ENCODE assay signal across 13 cellular contexts in genomic region chr9:94176582-94176981, GRCh38.
DNase-seq lines count a peak whose midpoint lies in the region; ATAC-seq and TF ChIP-seq lines count a peak whose summit lies in the region.
"Had no signal": no experiment of that assay in that cellular context is flagged by ENCODE, and none has a peak within 500 bp of the region (broad histone marks: within the 10 kb centered on the region; RNA-seq: fewer than 3 reads in every experiment).

No MANE protein-coding gene starts in this region.

- H3K27ac ChIP-seq in breast epithelium (peak overlapping the region in 1 of 2 donors; percentile 8), transverse colon (peak overlapping the region in 3 of 4 donors; percentile 13 to 36 (median 17))

- H3K27ac Mint-ChIP-seq in MCF 10A (ENCODE audit: low read depth, unreplicated experiment) (no peak overlapping the region), T-cell (peak overlapping the region; percentile 66 to 72)

- peaks cover 45% of the 10 kb centered on the region for H3K4me1 Mint-ChIP-seq in MCF 10A (ENCODE audit: insufficient read depth, unreplicated experiment)
- H3K4me1 Mint-ChIP-seq in T-cell = peaks cover 75 to 84% (median 83%) of the 10 kb centered on the region in 3 donors

- no peak overlapping the region for H3K4me3 ChIP-seq in breast epithelium
- no peak overlapping the region for H3K4me3 ChIP-seq in transverse colon

- TF ChIP-seq CTCF in MCF 10A (IDR thresholded peaks at IDR 0.05; ENCODE audit: unreplicated experiment) = no peak
- TF ChIP-seq CTCF in breast epithelium (IDR thresholded peaks at IDR 0.05) = no peak
- TF ChIP-seq CTCF in transverse colon (IDR thresholded peaks at IDR 0.05) = no peak

- in situ Hi-C loops in transverse colon (cut with MboI; ENCODE audit: low pct_ligation_motif_present in 1 of 4, low pct_unique_long_range_greater_than_20kb in 1 of 4, low sequenced_read_pairs in 3 of 4) = no loop called here

- no peaks in the 10 kb centered on the region for H3K27me3 Mint-ChIP-seq in MCF 10A (ENCODE audit: insufficient read depth, unreplicated experiment)
- no peaks in the 10 kb centered on the region for H3K27me3 Mint-ChIP-seq in T-cell

- H3K36me3 ChIP-seq in breast epithelium = no peaks in the 10 kb centered on the region
- H3K36me3 ChIP-seq in transverse colon = peaks cover 0 to 17% (median 8%) of the 10 kb centered on the region in 4 donors

- BruUV-seq in MCF 10A (replicated peaks; lab: Mats Ljungman, UMichigan) = TSS peak; percentile 7

- CTCF ChIA-PET in MCF 10A (lab: Yijun Ruan, JAX) = interaction anchor here (0.6 to 1.9 kb wide), 3 partner anchors 111 to 1675 kb away, joined by 3 to 12 read pairs (median 3); no protein-coding TSS in a partner anchor
- CTCF ChIA-PET in T-cell (lab: Charles Lee) = interaction anchor here in 1 of 2 donors (0.5 kb wide), 1 partner anchor 10 kb away, joined by 3 read pairs; no protein-coding TSS in a partner anchor

- POLR2A ChIA-PET in MCF 10A (lab: Yijun Ruan, JAX) (interaction anchor here (1.1 to 1.4 kb wide), 3 partner anchors 9 to 110 kb away, joined by 3 to 13 read pairs (median 3); no protein-coding TSS in a partner anchor), T-cell (lab: Charles Lee) (no interaction called here)

- H3K9me3 Mint-ChIP-seq in MCF 10A (ENCODE audit: unreplicated experiment) = no peaks in the 10 kb centered on the region
- no peaks in the 10 kb centered on the region for H3K9me3 Mint-ChIP-seq in T-cell

- TF ChIP-seq EP300 in transverse colon (IDR thresholded peaks at IDR 0.05; ENCODE audit: low read depth) = no peak

- DNase-seq in MCF 10A (ENCODE audit: unreplicated experiment) (no peak), breast epithelium (ENCODE audit: low spot score in 2 of 2) (no peak), T-cell (no peak), left colon (no peak), transverse colon (no peak)
- no peak for DNase-seq in stimulated activated CD4-positive, alpha-beta T cell treated with anti-CD3 and anti-CD28 coated beads, Interleukin-12 subunit alpha, Interleukin-12 subunit beta, amount 100 ng/mL, for 4 hours
- DNase-seq: hippocampal formation, NCI-H187 treated with DMSO at 0.1 percent for 48 hours, NCI-H510A treated with DMSO at 0.1 percent for 48 hours, posterior cingulate gyrus, SK-N-SH had no signal

- intact Hi-C loops in MCF 10A (cut with micrococcal nuclease) (no loop called here), breast epithelium (cut with DNase I; ENCODE audit: low total_unique reads) (no loop called here), left colon (cut with DNase I, micrococcal nuclease) (no loop called here), transverse colon (cut with DNase I; ENCODE audit: low total_unique reads) (no loop called here)

- no peaks in the 10 kb centered on the region for H3K27me3 ChIP-seq in breast epithelium
- no peaks in the 10 kb centered on the region for H3K27me3 ChIP-seq in transverse colon

- TF ChIP-seq POLR2A in breast epithelium (IDR thresholded peaks at IDR 0.05) (no peak), transverse colon (IDR thresholded peaks at IDR 0.05) (no peak)

- no peak overlapping the region for H3K4me3 Mint-ChIP-seq in MCF 10A (ENCODE audit: unreplicated experiment)
- H3K4me3 Mint-ChIP-seq in T-cell = no peak overlapping the region

- H3K36me3 Mint-ChIP-seq in MCF 10A (ENCODE audit: insufficient read depth, unreplicated experiment) = peaks cover 98% of the 10 kb centered on the region
- peaks cover 33% of the 10 kb centered on the region for H3K36me3 Mint-ChIP-seq in T-cell

- ATAC-seq in T-cell (replicated peaks in 1 of 4) = no peak
- peak; percentile 84 for ATAC-seq in left colon
- no peak for ATAC-seq in GM19397 (IDR thresholded peaks at IDR 0.05; ENCODE audit: unreplicated experiment)
- no peak for ATAC-seq in GM19351 (IDR thresholded peaks at IDR 0.05; ENCODE audit: unreplicated experiment)

- H3K4me1 ChIP-seq in breast epithelium (peaks cover 0 to 5% of the 10 kb centered on the region in 2 donors), transverse colon (peaks cover 15 to 77% (median 60%) of the 10 kb centered on the region in 4 donors)

- H3K9me3 ChIP-seq in breast epithelium (no peaks in the 10 kb centered on the region), transverse colon (no peaks in the 10 kb centered on the region)
- H3K9me3 ChIP-seq: SK-N-SH had no signal
